2 cellular contexts compared by ENCODE assay signal in the genomic region with DNA sequence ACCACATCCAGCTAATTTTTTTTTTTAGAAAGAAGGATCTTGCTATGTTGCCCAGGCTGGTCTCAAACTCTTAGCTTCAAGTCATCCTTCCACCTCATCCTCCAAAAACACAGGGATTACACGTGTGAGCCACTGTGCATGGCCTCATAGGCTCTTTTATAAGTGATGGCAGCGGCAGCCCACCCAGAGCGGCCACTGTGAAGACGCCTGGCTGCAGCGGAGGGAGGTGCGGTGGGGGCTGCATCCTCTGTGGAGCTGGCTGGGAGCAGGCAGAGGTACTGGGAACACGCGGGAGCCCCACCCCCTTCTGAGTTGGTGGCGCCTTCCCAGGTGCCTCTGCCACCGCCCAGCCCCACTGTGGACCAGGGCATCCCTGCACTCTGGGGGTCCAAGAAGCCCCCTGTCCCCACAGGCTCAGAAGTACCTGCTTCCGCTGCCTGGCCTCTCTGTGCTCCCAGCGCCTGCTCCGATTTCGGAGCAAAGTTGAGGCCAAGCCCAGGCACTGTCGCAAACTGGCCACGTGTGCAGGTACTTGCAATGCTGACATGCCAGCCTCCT.
TF ChIP-seq lines count a peak whose summit lies in the region.

No MANE protein-coding gene starts in this region.

TF ChIP-seq in GM23338, 12 proteins besides CTCF, POLR2A, EP300 and RAD21 (continued from another document):
- TF ChIP-seq, protein P1, sequence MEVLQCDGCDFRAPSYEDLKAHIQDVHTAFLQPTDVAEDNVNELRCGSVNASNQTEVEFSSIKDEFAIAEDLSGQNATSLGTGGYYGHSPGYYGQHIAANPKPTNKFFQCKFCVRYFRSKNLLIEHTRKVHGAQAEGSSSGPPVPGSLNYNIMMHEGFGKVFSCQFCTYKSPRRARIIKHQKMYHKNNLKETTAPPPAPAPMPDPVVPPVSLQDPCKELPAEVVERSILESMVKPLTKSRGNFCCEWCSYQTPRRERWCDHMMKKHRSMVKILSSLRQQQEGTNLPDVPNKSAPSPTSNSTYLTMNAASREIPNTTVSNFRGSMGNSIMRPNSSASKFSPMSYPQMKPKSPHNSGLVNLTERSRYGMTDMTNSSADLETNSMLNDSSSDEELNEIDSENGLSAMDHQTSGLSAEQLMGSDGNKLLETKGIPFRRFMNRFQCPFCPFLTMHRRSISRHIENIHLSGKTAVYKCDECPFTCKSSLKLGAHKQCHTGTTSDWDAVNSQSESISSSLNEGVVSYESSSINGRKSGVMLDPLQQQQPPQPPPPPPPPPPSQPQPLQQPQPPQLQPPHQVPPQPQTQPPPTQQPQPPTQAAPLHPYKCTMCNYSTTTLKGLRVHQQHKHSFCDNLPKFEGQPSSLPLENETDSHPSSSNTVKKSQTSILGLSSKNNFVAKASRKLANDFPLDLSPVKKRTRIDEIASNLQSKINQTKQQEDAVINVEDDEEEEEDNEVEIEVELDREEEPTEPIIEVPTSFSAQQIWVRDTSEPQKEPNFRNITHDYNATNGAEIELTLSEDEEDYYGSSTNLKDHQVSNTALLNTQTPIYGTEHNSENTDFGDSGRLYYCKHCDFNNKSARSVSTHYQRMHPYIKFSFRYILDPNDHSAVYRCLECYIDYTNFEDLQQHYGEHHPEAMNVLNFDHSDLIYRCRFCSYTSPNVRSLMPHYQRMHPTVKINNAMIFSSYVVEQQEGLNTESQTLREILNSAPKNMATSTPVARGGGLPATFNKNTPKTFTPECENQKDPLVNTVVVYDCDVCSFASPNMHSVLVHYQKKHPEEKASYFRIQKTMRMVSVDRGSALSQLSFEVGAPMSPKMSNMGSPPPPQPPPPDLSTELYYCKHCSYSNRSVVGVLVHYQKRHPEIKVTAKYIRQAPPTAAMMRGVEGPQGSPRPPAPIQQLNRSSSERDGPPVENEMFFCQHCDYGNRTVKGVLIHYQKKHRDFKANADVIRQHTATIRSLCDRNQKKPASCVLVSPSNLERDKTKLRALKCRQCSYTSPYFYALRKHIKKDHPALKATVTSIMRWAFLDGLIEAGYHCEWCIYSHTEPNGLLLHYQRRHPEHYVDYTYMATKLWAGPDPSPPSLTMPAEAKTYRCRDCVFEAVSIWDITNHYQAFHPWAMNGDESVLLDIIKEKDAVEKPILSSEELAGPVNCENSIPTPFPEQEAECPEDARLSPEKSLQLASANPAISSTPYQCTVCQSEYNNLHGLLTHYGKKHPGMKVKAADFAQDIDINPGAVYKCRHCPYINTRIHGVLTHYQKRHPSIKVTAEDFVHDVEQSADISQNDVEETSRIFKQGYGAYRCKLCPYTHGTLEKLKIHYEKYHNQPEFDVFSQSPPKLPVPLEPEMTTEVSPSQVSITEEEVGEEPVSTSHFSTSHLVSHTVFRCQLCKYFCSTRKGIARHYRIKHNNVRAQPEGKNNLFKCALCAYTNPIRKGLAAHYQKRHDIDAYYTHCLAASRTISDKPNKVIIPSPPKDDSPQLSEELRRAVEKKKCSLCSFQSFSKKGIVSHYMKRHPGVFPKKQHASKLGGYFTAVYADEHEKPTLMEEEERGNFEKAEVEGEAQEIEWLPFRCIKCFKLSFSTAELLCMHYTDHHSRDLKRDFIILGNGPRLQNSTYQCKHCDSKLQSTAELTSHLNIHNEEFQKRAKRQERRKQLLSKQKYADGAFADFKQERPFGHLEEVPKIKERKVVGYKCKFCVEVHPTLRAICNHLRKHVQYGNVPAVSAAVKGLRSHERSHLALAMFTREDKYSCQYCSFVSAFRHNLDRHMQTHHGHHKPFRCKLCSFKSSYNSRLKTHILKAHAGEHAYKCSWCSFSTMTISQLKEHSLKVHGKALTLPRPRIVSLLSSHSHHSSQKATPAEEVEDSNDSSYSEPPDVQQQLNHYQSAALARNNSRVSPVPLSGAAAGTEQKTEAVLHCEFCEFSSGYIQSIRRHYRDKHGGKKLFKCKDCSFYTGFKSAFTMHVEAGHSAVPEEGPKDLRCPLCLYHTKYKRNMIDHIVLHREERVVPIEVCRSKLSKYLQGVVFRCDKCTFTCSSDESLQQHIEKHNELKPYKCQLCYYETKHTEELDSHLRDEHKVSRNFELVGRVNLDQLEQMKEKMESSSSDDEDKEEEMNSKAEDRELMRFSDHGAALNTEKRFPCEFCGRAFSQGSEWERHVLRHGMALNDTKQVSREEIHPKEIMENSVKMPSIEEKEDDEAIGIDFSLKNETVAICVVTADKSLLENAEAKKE (CRISPR knock-in tag; IDR thresholded peaks at IDR 0.05) = no peak
- TF ChIP-seq ZNF331 (CRISPR knock-in tag; IDR thresholded peaks at IDR 0.05; ENCODE audit: low read depth) = no peak
TF ChIP-seq in GM23338: peak in this region for 0.

TF ChIP-seq in WTC11, 78 proteins besides CTCF, POLR2A, EP300 and RAD21 (continued from another document):
- TF ChIP-seq, protein P2, sequence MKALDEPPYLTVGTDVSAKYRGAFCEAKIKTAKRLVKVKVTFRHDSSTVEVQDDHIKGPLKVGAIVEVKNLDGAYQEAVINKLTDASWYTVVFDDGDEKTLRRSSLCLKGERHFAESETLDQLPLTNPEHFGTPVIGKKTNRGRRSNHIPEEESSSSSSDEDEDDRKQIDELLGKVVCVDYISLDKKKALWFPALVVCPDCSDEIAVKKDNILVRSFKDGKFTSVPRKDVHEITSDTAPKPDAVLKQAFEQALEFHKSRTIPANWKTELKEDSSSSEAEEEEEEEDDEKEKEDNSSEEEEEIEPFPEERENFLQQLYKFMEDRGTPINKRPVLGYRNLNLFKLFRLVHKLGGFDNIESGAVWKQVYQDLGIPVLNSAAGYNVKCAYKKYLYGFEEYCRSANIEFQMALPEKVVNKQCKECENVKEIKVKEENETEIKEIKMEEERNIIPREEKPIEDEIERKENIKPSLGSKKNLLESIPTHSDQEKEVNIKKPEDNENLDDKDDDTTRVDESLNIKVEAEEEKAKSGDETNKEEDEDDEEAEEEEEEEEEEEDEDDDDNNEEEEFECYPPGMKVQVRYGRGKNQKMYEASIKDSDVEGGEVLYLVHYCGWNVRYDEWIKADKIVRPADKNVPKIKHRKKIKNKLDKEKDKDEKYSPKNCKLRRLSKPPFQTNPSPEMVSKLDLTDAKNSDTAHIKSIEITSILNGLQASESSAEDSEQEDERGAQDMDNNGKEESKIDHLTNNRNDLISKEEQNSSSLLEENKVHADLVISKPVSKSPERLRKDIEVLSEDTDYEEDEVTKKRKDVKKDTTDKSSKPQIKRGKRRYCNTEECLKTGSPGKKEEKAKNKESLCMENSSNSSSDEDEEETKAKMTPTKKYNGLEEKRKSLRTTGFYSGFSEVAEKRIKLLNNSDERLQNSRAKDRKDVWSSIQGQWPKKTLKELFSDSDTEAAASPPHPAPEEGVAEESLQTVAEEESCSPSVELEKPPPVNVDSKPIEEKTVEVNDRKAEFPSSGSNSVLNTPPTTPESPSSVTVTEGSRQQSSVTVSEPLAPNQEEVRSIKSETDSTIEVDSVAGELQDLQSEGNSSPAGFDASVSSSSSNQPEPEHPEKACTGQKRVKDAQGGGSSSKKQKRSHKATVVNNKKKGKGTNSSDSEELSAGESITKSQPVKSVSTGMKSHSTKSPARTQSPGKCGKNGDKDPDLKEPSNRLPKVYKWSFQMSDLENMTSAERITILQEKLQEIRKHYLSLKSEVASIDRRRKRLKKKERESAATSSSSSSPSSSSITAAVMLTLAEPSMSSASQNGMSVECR (CRISPR knock-in tag; IDR thresholded peaks at IDR 0.05; ENCODE audit: borderline replicate concordance) = no peak
- TF ChIP-seq, protein P3, sequence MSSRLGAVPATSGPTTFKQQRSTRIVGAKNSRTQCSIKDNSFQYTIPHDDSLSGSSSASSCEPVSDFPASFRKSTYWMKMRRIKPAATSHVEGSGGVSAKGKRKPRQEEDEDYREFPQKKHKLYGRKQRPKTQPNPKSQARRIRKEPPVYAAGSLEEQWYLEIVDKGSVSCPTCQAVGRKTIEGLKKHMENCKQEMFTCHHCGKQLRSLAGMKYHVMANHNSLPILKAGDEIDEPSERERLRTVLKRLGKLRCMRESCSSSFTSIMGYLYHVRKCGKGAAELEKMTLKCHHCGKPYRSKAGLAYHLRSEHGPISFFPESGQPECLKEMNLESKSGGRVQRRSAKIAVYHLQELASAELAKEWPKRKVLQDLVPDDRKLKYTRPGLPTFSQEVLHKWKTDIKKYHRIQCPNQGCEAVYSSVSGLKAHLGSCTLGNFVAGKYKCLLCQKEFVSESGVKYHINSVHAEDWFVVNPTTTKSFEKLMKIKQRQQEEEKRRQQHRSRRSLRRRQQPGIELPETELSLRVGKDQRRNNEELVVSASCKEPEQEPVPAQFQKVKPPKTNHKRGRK (CRISPR knock-in tag; IDR thresholded peaks at IDR 0.05; ENCODE audit: borderline replicate concordance) = no peak
- no peak for TF ChIP-seq NFE2L1 (CRISPR knock-in tag; IDR thresholded peaks at IDR 0.05)
- TF ChIP-seq, protein P4, sequence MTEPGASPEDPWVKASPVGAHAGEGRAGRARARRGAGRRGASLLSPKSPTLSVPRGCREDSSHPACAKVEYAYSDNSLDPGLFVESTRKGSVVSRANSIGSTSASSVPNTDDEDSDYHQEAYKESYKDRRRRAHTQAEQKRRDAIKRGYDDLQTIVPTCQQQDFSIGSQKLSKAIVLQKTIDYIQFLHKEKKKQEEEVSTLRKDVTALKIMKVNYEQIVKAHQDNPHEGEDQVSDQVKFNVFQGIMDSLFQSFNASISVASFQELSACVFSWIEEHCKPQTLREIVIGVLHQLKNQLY (CRISPR knock-in tag; IDR thresholded peaks at IDR 0.05) = no peak
